ENCODE assay signal across 1 cellular context in the genomic region with DNA sequence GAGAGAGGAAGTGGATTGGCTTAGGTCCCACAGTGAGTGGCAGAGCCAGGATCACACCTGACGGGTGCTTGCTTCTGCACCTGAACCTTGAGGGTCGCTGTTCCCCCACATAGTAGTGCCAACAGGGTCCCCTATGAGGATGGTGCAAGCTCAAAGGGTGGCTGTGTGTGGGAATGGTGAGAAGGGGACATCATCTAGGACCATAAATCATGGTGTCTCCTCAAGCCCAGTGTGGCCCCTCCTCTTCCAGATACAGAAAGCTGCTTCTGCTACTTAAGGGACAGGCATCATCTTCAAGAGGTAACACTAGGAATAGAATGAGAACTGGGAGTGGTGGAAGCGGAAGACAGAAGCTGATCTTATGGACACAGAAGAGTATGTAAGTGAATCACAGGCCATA.
TF ChIP-seq lines count a peak whose summit lies in the region.

No MANE protein-coding gene starts in this region.

TF ChIP-seq in endothelial cell of umbilical vein, 7 proteins besides CTCF, POLR2A, EP300 and RAD21 (continued from another document):
- no peak for TF ChIP-seq FOS (IDR thresholded peaks at IDR 0.05; ENCODE audit: borderline replicate concordance, insufficient read depth, low read length)
- TF ChIP-seq GATA2 (IDR thresholded peaks at IDR 0.05; ENCODE audit: insufficient read depth, insufficient read length, low read depth, low read length) = no peak
- TF ChIP-seq, protein P1, sequence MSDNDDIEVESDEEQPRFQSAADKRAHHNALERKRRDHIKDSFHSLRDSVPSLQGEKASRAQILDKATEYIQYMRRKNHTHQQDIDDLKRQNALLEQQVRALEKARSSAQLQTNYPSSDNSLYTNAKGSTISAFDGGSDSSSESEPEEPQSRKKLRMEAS (IDR thresholded peaks at IDR 0.05; ENCODE audit: insufficient read depth, insufficient read length) = no peak
- no peak for TF ChIP-seq EZH2 (IDR thresholded peaks at IDR 0.05; ENCODE audit: borderline replicate concordance, low read depth, low read length, severe bottlenecking)
- no peak for TF ChIP-seq POLR2AphosphoS5 (IDR thresholded peaks at IDR 0.05; ENCODE audit: insufficient read depth, low read depth, low read length)
